20 cellular contexts compared by ENCODE assay signal in genomic region chr10:14508725-14509124, GRCh38.
DNase-seq lines count a peak whose midpoint lies in the region; ATAC-seq and TF ChIP-seq lines count a peak whose summit lies in the region.
"Had no signal": no experiment of that assay in that cellular context is flagged by ENCODE, and none has a peak within 500 bp of the region (broad histone marks: within the 10 kb centered on the region; RNA-seq: fewer than 3 reads in every experiment).

No MANE protein-coding gene starts in this region.

- peaks cover 25% of the 10 kb centered on the region for H3K36me3 Mint-ChIP-seq in activated naive CD4-positive, alpha-beta T cell treated with anti-CD3 and anti-CD28 coated beads, Interleukin-2, amount 50 U/mL, for 24 hours
- peaks cover 6% of the 10 kb centered on the region for H3K36me3 Mint-ChIP-seq in T-helper 17 cell (ENCODE audit: low read depth)

- H3K27me3 ChIP-seq in gastroesophageal sphincter: no peaks in the 10 kb centered on the region
- H3K27me3 ChIP-seq in tibial nerve: no peaks in the 10 kb centered on the region
- H3K27me3 ChIP-seq: brain microvascular endothelial cell, colonic mucosa, suprapubic skin had no signal

- TF ChIP-seq EP300 in gastroesophageal sphincter (IDR thresholded peaks at IDR 0.05) (no peak), tibial nerve (IDR thresholded peaks at IDR 0.05) (peak in 1 of 2 donors; percentile 77)

- H3K4me3 ChIP-seq in gastroesophageal sphincter: no peak overlapping the region
- peak overlapping the region in 1 of 4 donors; percentile 22 for H3K4me3 ChIP-seq in tibial nerve
- H3K4me3 ChIP-seq: colonic mucosa, prostate gland, suprapubic skin had no signal

- WGBS in gastroesophageal sphincter (ENCODE audit: low coverage in 1 of 2), 2 donors: 94 to 100% methylated on average over 3 to 14 of the region's 14 CpGs
- WGBS in tibial nerve, 2 donors: 65 to 83% methylated on average over 14 of the region's 14 CpGs

- no peak overlapping the region for H3K4me3 Mint-ChIP-seq in activated naive CD4-positive, alpha-beta T cell treated with anti-CD3 and anti-CD28 coated beads, Interleukin-2, amount 50 U/mL, for 24 hours
- H3K4me3 Mint-ChIP-seq in T-helper 17 cell: no peak overlapping the region
- H3K4me3 Mint-ChIP-seq: neural crest cell had no signal

- H3K4me1 ChIP-seq in gastroesophageal sphincter (peaks cover 0 to 5% (median 0%) of the 10 kb centered on the region in 3 donors), tibial nerve (peaks cover 0 to 15% (median 0%) of the 10 kb centered on the region in 4 donors)
- H3K4me1 ChIP-seq: colonic mucosa, prostate gland, suprapubic skin had no signal

- H3K36me3 ChIP-seq in gastroesophageal sphincter: no peaks in the 10 kb centered on the region
- H3K36me3 ChIP-seq in tibial nerve: peaks cover 0 to 32% (median 0%) of the 10 kb centered on the region in 3 donors
- H3K36me3 ChIP-seq: colonic mucosa, prostate gland, suprapubic skin had no signal

- no peaks in the 10 kb centered on the region for H3K9me3 Mint-ChIP-seq in activated naive CD4-positive, alpha-beta T cell treated with anti-CD3 and anti-CD28 coated beads, Interleukin-2, amount 50 U/mL, for 24 hours

- no peak for TF ChIP-seq CTCF in gastroesophageal sphincter (IDR thresholded peaks at IDR 0.05)
- TF ChIP-seq CTCF in tibial nerve (IDR thresholded peaks at IDR 0.05): no peak

- no peak overlapping the region for H3K27ac ChIP-seq in gastroesophageal sphincter
- peak overlapping the region in 2 of 4 donors; percentile 61 to 69 for H3K27ac ChIP-seq in tibial nerve
- H3K27ac ChIP-seq: brain microvascular endothelial cell, colonic mucosa, HL-60, prostate gland, suprapubic skin had no signal

- H3K4me1 Mint-ChIP-seq in activated naive CD4-positive, alpha-beta T cell treated with anti-CD3 and anti-CD28 coated beads, Interleukin-2, amount 50 U/mL, for 24 hours: peaks cover 39% of the 10 kb centered on the region
- H3K4me1 Mint-ChIP-seq in T-helper 17 cell: peaks cover 18% of the 10 kb centered on the region

- DNase-seq in activated naive CD4-positive, alpha-beta T cell treated with Interleukin-2 at 50 U/mL for 16 hours: no peak
- DNase-seq in T-helper 17 cell (no peak), tibial nerve (ENCODE audit: low spot score in 2 of 2) (peak; percentile 56 to 73), HCEC 1CT (no peak), foreskin melanocyte (no peak), NCI-H1048 (lab: John Stamatoyannopoulos, UW) (no peak)
- DNase-seq: brain microvascular endothelial cell, colonic mucosa, COR-L47, IMR-90, kidney glomerular epithelial cell, NCI-H1694, NCI-H748 treated with DMSO at 0.1 percent for 48 hours, SHP77 treated with DMSO at 0.1 percent for 48 hours had no signal

- no peaks in the 10 kb centered on the region for H3K27me3 Mint-ChIP-seq in activated naive CD4-positive, alpha-beta T cell treated with anti-CD3 and anti-CD28 coated beads, Interleukin-2, amount 50 U/mL, for 24 hours
- no peaks in the 10 kb centered on the region for H3K27me3 Mint-ChIP-seq in T-helper 17 cell

- H3K9me3 ChIP-seq in T-helper 17 cell (ENCODE audit: control insufficient read depth, low read length, poor library complexity, severe bottlenecking) (no peaks in the 10 kb centered on the region), gastroesophageal sphincter (peaks cover 0 to 6% (median 0%) of the 10 kb centered on the region in 3 donors), tibial nerve (peaks cover 0 to 10% (median 0%) of the 10 kb centered on the region in 4 donors)
- H3K9me3 ChIP-seq: colonic mucosa, prostate gland, suprapubic skin had no signal

- peak overlapping the region; percentile 82 for H3K27ac Mint-ChIP-seq in activated naive CD4-positive, alpha-beta T cell treated with anti-CD3 and anti-CD28 coated beads, Interleukin-2, amount 50 U/mL, for 24 hours
- H3K27ac Mint-ChIP-seq in T-helper 17 cell: peak overlapping the region; percentile 92

- TF ChIP-seq POLR2A in gastroesophageal sphincter (IDR thresholded peaks at IDR 0.05): no peak
- TF ChIP-seq POLR2A in tibial nerve (IDR thresholded peaks at IDR 0.05): no peak

- ATAC-seq in T-helper 17 cell (no peak), gastroesophageal sphincter (peak; percentile 39)

Comparison
In these comparisons a context has a peak if more than half of its experiments do, and no peak if none do; other contexts are left out.
1. DNase-seq: peak in tibial nerve (2 of 2); none in activated naive CD4-positive, alpha-beta T cell treated with Interleukin-2 at 50 U/mL for 16 hours (single experiment), T-helper 17 cell (0 of 3), HCEC 1CT (single experiment), foreskin melanocyte (single experiment) and NCI-H1048 (single experiment).